In the genomic region with DNA sequence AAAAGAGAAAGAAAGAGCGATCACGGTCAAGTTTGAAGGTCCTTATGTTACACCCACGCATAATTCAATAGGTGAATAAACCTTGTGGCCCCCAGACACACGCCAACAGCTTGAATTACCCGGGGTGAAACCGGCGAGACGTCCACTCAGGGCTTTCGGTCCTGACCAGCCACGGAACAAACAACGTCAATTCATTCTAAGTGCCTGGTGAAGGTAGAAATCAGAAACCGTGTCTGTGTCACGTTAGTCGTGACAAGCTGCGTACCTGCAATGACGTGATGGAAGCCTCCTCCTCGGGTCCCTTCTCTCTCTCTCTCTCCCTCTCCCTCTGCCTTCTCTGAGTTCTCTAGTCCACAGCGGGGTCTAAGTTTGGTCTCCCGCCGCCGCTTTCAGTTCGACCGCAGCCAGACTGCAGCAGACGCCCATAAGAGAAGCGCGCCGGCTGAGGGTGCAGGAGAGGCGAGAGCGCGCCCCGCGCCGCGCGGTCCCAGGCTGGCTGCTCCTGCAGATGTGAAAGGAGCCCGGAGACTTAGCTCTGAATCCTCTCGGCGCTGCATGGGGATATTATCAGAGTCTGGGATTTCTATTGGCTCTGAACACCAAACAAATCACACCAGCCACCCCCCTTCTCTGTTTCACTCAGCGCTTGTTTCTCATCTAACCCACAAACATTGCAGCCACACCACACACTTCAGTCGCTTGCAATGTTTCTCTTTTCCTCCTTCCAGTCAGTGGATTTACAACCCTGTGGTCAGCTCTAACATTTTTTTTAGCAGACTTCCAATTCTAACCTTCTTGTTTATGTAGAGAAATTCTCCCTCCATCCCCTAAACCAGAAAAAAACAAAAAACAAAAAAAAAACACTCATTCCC, we compare ENCODE assay signal across 8 cellular contexts. TPM values are rescaled to one million over a fixed set of nuclear protein-coding genes. Genes with fewer than 3 reads are reported as not detected.
DNase-seq lines count a peak whose midpoint lies in the region; ATAC-seq and TF ChIP-seq lines count a peak whose summit lies in the region.

A gene (minus strand): TSS at position 537 of the 872 bp plus-strand sequence. CDS start 118,680 bp downstream, outside the sequence.

- no peaks in the 10 kb centered on the region for H3K4me1 ChIP-seq in ascending aorta
- H3K4me1 ChIP-seq in iPS DF 6.9 (ENCODE audit: control insufficient read depth, insufficient read depth, low read length): no peaks in the 10 kb centered on the region

- WGBS in iPS DF 6.9 (ENCODE audit: insufficient coverage, insufficient read length): no CpG with 5 or more reads among the region's 40 CpGs

- peak; percentile 77 for ATAC-seq in GM19372 (IDR thresholded peaks at IDR 0.05; ENCODE audit: low read depth, unreplicated experiment)
- ATAC-seq in HG03439 (IDR thresholded peaks at IDR 0.05; ENCODE audit: unreplicated experiment): peak; percentile 74

- H3K9me3 ChIP-seq in ascending aorta: no peaks in the 10 kb centered on the region
- H3K9me3 ChIP-seq in iPS DF 6.9 (ENCODE audit: control insufficient read depth, insufficient read depth, low read length): no peaks in the 10 kb centered on the region

- no peak within 1 kb of the TSS for H3K27ac ChIP-seq in ascending aorta
- no peak within 1 kb of the TSS for H3K27ac ChIP-seq in iPS DF 6.9 (ENCODE audit: low read length)

- intact Hi-C loops in ascending aorta (cut with DNase I): no loop called here

- TF ChIP-seq POLR2A in erythroblast (IDR thresholded peaks at IDR 0.05; ENCODE audit: low read length): no peak

- TF ChIP-seq CTCF in ascending aorta (IDR thresholded peaks at IDR 0.05): no peak
- no peak for TF ChIP-seq CTCF in retinal pigment epithelial cell (conservative IDR thresholded peaks at IDR 0.05; ENCODE audit: low read depth, low read length)

- H3K27me3 ChIP-seq in ascending aorta: no peaks in the 10 kb centered on the region
- no peaks in the 10 kb centered on the region for H3K27me3 ChIP-seq in iPS DF 6.9 (ENCODE audit: control insufficient read depth, insufficient read depth, low read length)

- H3K4me3 ChIP-seq in ascending aorta (peak within 1 kb of the TSS; percentile 57 to 61), iPS DF 6.9 (ENCODE audit: low read length) (peak within 1 kb of the TSS; percentile 27; the same call in 1 of the 2 replicates), retinal pigment epithelial cell (ENCODE audit: low read length) (peak within 1 kb of the TSS; percentile 74)

- H3K36me3 ChIP-seq in ascending aorta (no peaks in the 10 kb centered on the region), iPS DF 6.9 (ENCODE audit: control insufficient read depth, insufficient read depth, low read length) (no peaks in the 10 kb centered on the region)

- DNase-seq in C1 segment of cervical spinal cord (lab: John Stamatoyannopoulos, UW): peak in 8 of 14 donors; percentile 4 to 23 (median 12)
- DNase-seq in RPMI8226: peak; percentile 52
- DNase-seq in ascending aorta (ENCODE audit: low spot score in 2 of 2): no peak
- no peak for DNase-seq in iPS DF 6.9 (ENCODE audit: low read depth, low spot score)
- DNase-seq in retinal pigment epithelial cell (ENCODE audit: low read depth): peak; percentile 29
- no peak for DNase-seq in erythroblast (lab: John Stamatoyannopoulos, UW)

RNA-seq across cellular contexts. Expression of the gene that starts here (rescaled TPM):
- total RNA-seq in ascending aorta: not detected

Comparison
In these comparisons a context has a peak if more than half of its experiments do, and no peak if none do; other contexts are left out.
1. DNase-seq: peak in C1 segment of cervical spinal cord (8 of 14), RPMI8226 (single experiment) and retinal pigment epithelial cell (single experiment); none in ascending aorta (0 of 2), iPS DF 6.9 (single experiment) and erythroblast (0 of 2).
2. Peak in every context shown above with its lines, with median percentiles within 50 percentile points of each other: H3K4me3 ChIP-seq.